23 cellular contexts compared by ENCODE assay signal in the genomic region with DNA sequence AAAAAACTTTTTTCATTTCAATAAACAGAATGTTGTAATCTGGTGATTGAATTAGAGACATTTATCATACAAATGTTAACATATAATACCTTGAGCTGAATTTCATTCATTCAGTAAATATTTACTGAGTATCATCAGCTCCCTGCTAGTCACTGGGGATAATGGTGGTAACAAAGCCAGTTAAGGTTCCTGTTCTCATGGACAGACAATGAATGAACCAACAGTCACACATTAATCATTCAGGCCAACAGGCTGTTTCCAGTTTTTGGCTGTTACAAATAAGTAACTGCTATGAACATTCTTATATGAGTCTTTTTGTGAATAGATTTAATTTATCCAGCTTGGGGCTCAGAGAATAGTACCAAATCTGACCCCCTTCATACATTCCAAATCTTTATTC. TPM values are rescaled to one million over a fixed set of nuclear protein-coding genes. Genes with fewer than 3 reads are reported as not detected.
DNase-seq lines count a peak whose midpoint lies in the region; ATAC-seq lines count a peak whose summit lies in the region.
"Had no signal": no experiment of that assay in that cellular context is flagged by ENCODE, and none has a peak within 500 bp of the region (broad histone marks: within the 10 kb centered on the region; RNA-seq: fewer than 3 reads in every experiment).

No MANE protein-coding gene starts in this region.

- DNase-seq in NCI-H2029 (lab: John Stamatoyannopoulos, UW) (peak; percentile 4), NCI-H2029 treated with DMSO at 0.1 percent for 48 hours (lab: John Stamatoyannopoulos, UW) (no peak), NCI-H69 (lab: John Stamatoyannopoulos, UW) (peak; percentile 62), epithelial cell of prostate (ENCODE audit: low read depth, low spot score) (peak; percentile 66), renal cortical epithelial cell (ENCODE audit: low read depth) (peak; percentile 64), NCI-H748 (lab: John Stamatoyannopoulos, UW; ENCODE audit: unreplicated experiment) (no peak)
- DNase-seq: 8988T; activated CD4-positive, alpha-beta T cell treated with anti-CD3 and anti-CD28 coated beads, Interleukin-2, amount 10 ng/mL, durations not matched to agents 24 days and 14 days; activated gamma-delta T cell treated with Interleukin-2 at 50 U/mL for 16 hours; activated T-cell treated with anti-CD3 and anti-CD28 coated beads, Interleukin-2, amount 50 U/mL, for 24 hours; body of pancreas; CD4-positive, CD25-positive, alpha-beta regulatory T cell; cerebellar nuclear complex; heart right ventricle; left ventricle myocardium inferior; natural killer cell; NCI-H1092 treated with DMSO at 0.1 percent for 48 hours; NCI-H2081 treated with DMSO at 0.1 percent for 48 hours; occipital lobe; SW 1271; T-helper 9 cell had no signal

- H3K27ac ChIP-seq in epithelial cell of prostate: peak overlapping the region; percentile 85
- H3K27ac ChIP-seq: body of pancreas, heart right ventricle, left ventricle myocardium inferior had no signal

- ATAC-seq in GM21717 (IDR thresholded peaks at IDR 0.05; ENCODE audit: unreplicated experiment): no peak
- ATAC-seq in HG03460 (IDR thresholded peaks at IDR 0.05; ENCODE audit: unreplicated experiment): no peak
- ATAC-seq: body of pancreas, heart right ventricle, natural killer cell had no signal

RNA-seq across cellular contexts. Expression of a gene that starts 13.5 kb away (rescaled TPM):
- 24.7 and 37.4 TPM in 2 replicates for total RNA-seq in renal cortical epithelial cell

RNA-seq across cellular contexts. Expression of a gene that starts 51.8 kb away (rescaled TPM):
- 12.2 and 30.8 TPM in 2 replicates for total RNA-seq in renal cortical epithelial cell

RNA-seq across cellular contexts. Expression of a gene that starts 55.2 kb away (rescaled TPM):
- 1.1 TPM in 1 of 2 replicates, not detected in the other for total RNA-seq in renal cortical epithelial cell
- total RNA-seq: activated CD4-positive, alpha-beta T cell treated with anti-CD3 and anti-CD28 coated beads, Interleukin-2, amount 10 ng/mL, durations not matched to agents 24 days and 14 days; CD4-positive, CD25-positive, alpha-beta regulatory T cell; natural killer cell had no signal

Comparison
In these comparisons a context has a peak if more than half of its experiments do, and no peak if none do; other contexts are left out.
1. DNase-seq: peak in NCI-H2029 (single experiment), NCI-H69 (single experiment), epithelial cell of prostate (single experiment) and renal cortical epithelial cell (single experiment); none in NCI-H2029 treated with DMSO at 0.1 percent for 48 hours (single experiment) and NCI-H748 (single experiment).